ENCODE assay signal across 14 cellular contexts in genomic region chr12:55741978-55742377, GRCh38. TPM values are rescaled to one million over a fixed set of nuclear protein-coding genes. Genes with fewer than 3 reads are reported as not detected.
DNase-seq lines count a peak whose midpoint lies in the region; ATAC-seq, FAIRE-seq and TF ChIP-seq lines count a peak whose summit lies in the region.
"Had no signal": no experiment of that assay in that cellular context is flagged by ENCODE, and none has a peak within 500 bp of the region (broad histone marks: within the 10 kb centered on the region; RNA-seq: fewer than 3 reads in every experiment).

No MANE protein-coding gene starts in this region.

- no TSS peak for BruUV-seq in IMR-90 (replicated peaks; lab: Mats Ljungman, UMichigan)

- H3K79me2 ChIP-seq in H1 (ENCODE audit: control insufficient read depth in 1 of 2, insufficient read depth in 2 of 2, low read length in 2 of 2) = peaks cover 5 to 29% of the 10 kb centered on the region in 2 experiments; a peak in 3 of 4 replicates

- H3K23me2 ChIP-seq in H1 (ENCODE audit: low read depth, low read length) = peaks cover 32% of the 10 kb centered on the region

- FAIRE-seq in H1 (lab: Jason Lieb, UNC) = no peak
- FAIRE-seq: A549 had no signal

- no peak for TF ChIP-seq EP300 in H1 (IDR thresholded peaks at IDR 0.05; ENCODE audit: borderline replicate concordance in 1 of 2, low read depth in 2 of 2, low read length in 2 of 2)

- peak overlapping the region; percentile 93 for H3K4me3 Mint-ChIP-seq in neural crest cell

- in situ Hi-C loops in IMR-90 (cut with MboI; ENCODE audit: low sequenced_read_pairs) = no loop called here
- in situ Hi-C loops in G401 (cut with HindIII; ENCODE audit: low sequenced_read_pairs) = no loop called here

- H3K4me1 ChIP-seq in IMR-90 (ENCODE audit: control insufficient read depth, insufficient read depth, low read length) (peaks cover 21% of the 10 kb centered on the region), H1 (replicated peaks in 1 of 4; ENCODE audit: control insufficient read depth in 3 of 4, insufficient read depth in 4 of 4, low read length in 3 of 4) (peaks cover 3 to 36% (median 13%) of the 10 kb centered on the region in 4 experiments; a peak in 6 of 7 replicates)

- H3K4me2 ChIP-seq in IMR-90 (ENCODE audit: low read depth, low read length) = no peak overlapping the region; the same call in 1 of the 2 replicates
- peak overlapping the region; percentile 53 to 93 for H3K4me2 ChIP-seq in H1 (ENCODE audit: insufficient read depth in 1 of 2, low read depth in 2 of 2, low read length in 2 of 2)

- peaks cover 9% of the 10 kb centered on the region; the same call in 1 of the 2 replicates for H3K9me1 ChIP-seq in IMR-90 (ENCODE audit: insufficient read depth, low read length)

- H2AFZ ChIP-seq in IMR-90 (replicated peaks; ENCODE audit: low read length, poor library complexity) = peak overlapping the region; percentile 66
- H2AFZ ChIP-seq in H1 (ENCODE audit: low read length) = no peak overlapping the region

- H3K79me1 ChIP-seq in IMR-90 (ENCODE audit: low read depth in 1 of 2, low read length in 2 of 2) = peaks cover 2 to 30% of the 10 kb centered on the region in 2 experiments; a peak in 2 of 4 replicates
- H3K79me1 ChIP-seq in H1 (ENCODE audit: low read depth, low read length) = peaks cover 4% of the 10 kb centered on the region; the same call in 1 of the 2 replicates

- H3K9me3 ChIP-seq in IMR-90 (ENCODE audit: control insufficient read depth, insufficient read depth, low read length) (no peaks in the 10 kb centered on the region), H1 (ENCODE audit: insufficient read depth in 2 of 2, low read depth in 1 of 2, low read length in 1 of 2) (no peaks in the 10 kb centered on the region)
- H3K9me3 ChIP-seq: A549, neutrophil had no signal

- no peak overlapping the region for H2BK5ac ChIP-seq in IMR-90 (ENCODE audit: low read depth, low read length, poor library complexity, severe bottlenecking)
- peak overlapping the region; percentile 3; the same call in 1 of the 2 replicates for H2BK5ac ChIP-seq in H1 (ENCODE audit: low read depth, low read length)

- no peak overlapping the region for H2BK20ac ChIP-seq in IMR-90 (ENCODE audit: low read depth, low read length)
- peak overlapping the region; percentile 24; the same call in 1 of the 2 replicates for H2BK20ac ChIP-seq in H1 (ENCODE audit: low read length)

- no peaks in the 10 kb centered on the region for H3K36me3 Mint-ChIP-seq in neural crest cell (ENCODE audit: low read depth)

- WGBS in IMR-90 (ENCODE audit: extremely low coverage in 2 of 2, insufficient read length in 1 of 2), 2 experiments = 0% methylated on average over 1 of the region's 1 CpG; no CpG with 5 or more reads in 1 of the 2 experiments
- 85% methylated on average over 1 of the region's 1 CpG; no CpG with 5 or more reads in 1 of the 2 experiments for WGBS in H1 (ENCODE audit: extremely low coverage in 1 of 2, insufficient coverage in 1 of 2, insufficient read length in 1 of 2, insufficient replicate concordance in 2 of 2, low coverage in 1 of 2, low lambda C conversion rate in 2 of 2, missing lambda C conversion rate in 1 of 2), 2 experiments

- DNase-seq in NCI-H82 (lab: John Stamatoyannopoulos, UW) (peak; percentile 46), NCI-H82 treated with DMSO at 0.1 percent for 48 hours (lab: John Stamatoyannopoulos, UW; ENCODE audit: unreplicated experiment) (no peak), IMR-90 (no peak), H1 (ENCODE audit: low read depth in 1 of 2, low spot score in 2 of 2) (no peak), neural crest cell (ENCODE audit: low read depth, low spot score) (no peak), substantia nigra (lab: John Stamatoyannopoulos, UW) (no peak), inferior parietal cortex (ENCODE audit: extremely low spot score) (no peak), G401 (ENCODE audit: low spot score) (no peak)
- DNase-seq: foreskin keratinocyte, kidney glomerular epithelial cell, NCI-H1105 treated with DMSO at 0.1 percent for 48 hours had no signal

- dilution Hi-C loops in IMR-90 (cut with HindIII; ENCODE audit: low sequenced_read_pairs, unreplicated experiment) = no loop called here

- H3K18ac ChIP-seq in IMR-90 (ENCODE audit: low read depth, low read length) = no peak overlapping the region
- H3K18ac ChIP-seq in H1 (ENCODE audit: extremely low read depth, low read length) = peak overlapping the region; percentile 44; the same call in 1 of the 2 replicates

- H2BK12ac ChIP-seq in H1 (ENCODE audit: low read depth, low read length) = peak overlapping the region; percentile 91; the same call in 1 of the 2 replicates

- H3K27ac ChIP-seq in IMR-90 (ENCODE audit: insufficient read depth, low read length) = no peak overlapping the region
- H3K27ac ChIP-seq in H1 (ENCODE audit: low read depth, low read length) = no peak overlapping the region
- no peak overlapping the region for H3K27ac ChIP-seq in substantia nigra (ENCODE audit: low read depth, low read length, poor library complexity, severe bottlenecking)
- H3K27ac ChIP-seq: foreskin keratinocyte, neutrophil had no signal

- H2BK120ac ChIP-seq in IMR-90 (ENCODE audit: low read depth, low read length) = no peak overlapping the region
- H2BK120ac ChIP-seq in H1 (replicated peaks; ENCODE audit: low read depth, low read length) = no peak overlapping the region

- H3K27ac Mint-ChIP-seq in neural crest cell (ENCODE audit: unreplicated experiment) = peak overlapping the region; percentile 65

- no peaks in the 10 kb centered on the region for H3K9me3 Mint-ChIP-seq in neural crest cell

- TF ChIP-seq RAD21 in IMR-90 (IDR thresholded peaks at IDR 0.05; ENCODE audit: low read length) (no peak), H1 (IDR thresholded peaks at IDR 0.05 in 1 of 2, conservative IDR thresholded peaks at IDR 0.05 in 1 of 2; ENCODE audit: low read depth in 2 of 2, low read length in 2 of 2) (no peak)

- H3K23ac ChIP-seq in IMR-90 (ENCODE audit: low read depth, low read length) = 0 out of 2 replicates have a peak overlapping the region, but pooled peaks have one; percentile 67
- H3K23ac ChIP-seq in H1 (ENCODE audit: insufficient read length) = no peak overlapping the region

- H3K4me1 Mint-ChIP-seq in neural crest cell = peaks cover 59% of the 10 kb centered on the region

- no peak overlapping the region for H2BK15ac ChIP-seq in IMR-90 (ENCODE audit: low read depth, low read length)
- H2BK15ac ChIP-seq in H1 (ENCODE audit: low read length) = 0 out of 2 replicates have a peak overlapping the region, but pooled peaks have one; percentile 7

- H3K9ac ChIP-seq in IMR-90 (ENCODE audit: low read depth, low read length) (no peak overlapping the region), H1 (replicated peaks in 1 of 4; ENCODE audit: extremely low read depth in 1 of 4, low read depth in 3 of 4, low read length in 3 of 4) (no peak overlapping the region)

- H2AK5ac ChIP-seq in IMR-90 (ENCODE audit: low read depth, low read length) (peak overlapping the region; percentile 63; the same call in 1 of the 2 replicates), H1 (ENCODE audit: low read depth, low read length) (no peak overlapping the region)

- H4K20me1 ChIP-seq in IMR-90 (ENCODE audit: insufficient read depth, low read length) (peaks cover 7% of the 10 kb centered on the region), H1 (replicated peaks in 1 of 2; ENCODE audit: control insufficient read depth in 1 of 2, insufficient read depth in 2 of 2, low read length in 2 of 2) (peaks cover 0 to 1% of the 10 kb centered on the region in 2 experiments)

- H3K27me3 Mint-ChIP-seq in neural crest cell (ENCODE audit: low read depth) = no peaks in the 10 kb centered on the region

- H3K14ac ChIP-seq in IMR-90 (replicated peaks; ENCODE audit: low read depth, low read length) = no peak overlapping the region; the same call in 1 of the 2 replicates
- H3K14ac ChIP-seq in H1 (ENCODE audit: insufficient read length) = no peak overlapping the region

- H4K91ac ChIP-seq in IMR-90 (ENCODE audit: insufficient read depth, low read depth, low read length) (peak overlapping the region; percentile 10; the same call in 1 of the 2 replicates), H1 (replicated peaks; ENCODE audit: insufficient read length, low read length) (no peak overlapping the region)

- H3K27me3 ChIP-seq in IMR-90 (ENCODE audit: control insufficient read depth, insufficient read depth, low read length) (no peaks in the 10 kb centered on the region), H1 (replicated peaks in 1 of 4; ENCODE audit: control insufficient read depth in 3 of 4, extremely low read depth in 1 of 4, insufficient read depth in 3 of 4, low read length in 3 of 4) (no peaks in the 10 kb centered on the region)
- H3K27me3 ChIP-seq: dorsolateral prefrontal cortex had no signal

- intact Hi-C loops in IMR-90 (cut with micrococcal nuclease) = loop anchor here (5.0 kb wide), 2 partner anchors 75 to 190 kb away; partner anchors contain the start of genes DGKA, ORMDL2 and SARNP

- peak overlapping the region; percentile 87 for H2AK9ac ChIP-seq in IMR-90 (replicated peaks; ENCODE audit: low read depth, low read length, poor library complexity)

- H3K56ac ChIP-seq in IMR-90 (ENCODE audit: extremely low read depth, insufficient read depth, low read length) (no peak overlapping the region), H1 (replicated peaks; ENCODE audit: insufficient read length, low read depth, low read length) (no peak overlapping the region)

- H3K4me3 ChIP-seq in IMR-90 (ENCODE audit: insufficient read depth, low read depth, low read length) (no peak overlapping the region), H1 (ENCODE audit: extremely low read depth in 1 of 4, insufficient read depth in 2 of 4, low read depth in 3 of 4, low read length in 4 of 4) (peak overlapping the region in 2 of 4 experiments; percentile 34 to 87; a peak in 4 of 8 replicates)

- TF ChIP-seq CTCF in IMR-90 (conservative IDR thresholded peaks at IDR 0.05; ENCODE audit: low read depth, low read length) = no peak
- no peak for TF ChIP-seq CTCF in H1 (IDR thresholded peaks at IDR 0.05; ENCODE audit: control extremely low read depth in 1 of 3, insufficient read depth in 1 of 3, low read depth in 1 of 3, low read length in 3 of 3)
- TF ChIP-seq CTCF in neural crest cell (conservative IDR thresholded peaks at IDR 0.05) = no peak

- no peak overlapping the region for H4K5ac ChIP-seq in IMR-90 (ENCODE audit: low read depth, low read length)
- no peak overlapping the region for H4K5ac ChIP-seq in H1 (ENCODE audit: insufficient read length, low read depth, low read length)

- H3K36me3 ChIP-seq in IMR-90 (ENCODE audit: control insufficient read depth, insufficient read depth, low read length) (no peaks in the 10 kb centered on the region), H1 (ENCODE audit: control insufficient read depth in 2 of 4, insufficient read depth in 4 of 4, low read length in 3 of 4) (no peaks in the 10 kb centered on the region)
- H3K36me3 ChIP-seq: neutrophil had no signal

- CTCF ChIA-PET in IMR-90 (lab: Yijun Ruan, JAX) = no interaction called here
- CTCF ChIA-PET in H1 (lab: Charles Lee; ENCODE audit: partially characterized antibody) = interaction anchor here (0.6 to 11.1 kb wide), 10 partner anchors 11 to 447 kb away, joined by 3 to 224 read pairs (median 5); partner anchors contain the start of genes ORMDL2, SARNP and SMARCC2

- no peak for ATAC-seq in IMR-90 (ENCODE audit: low read depth)
- ATAC-seq: foreskin keratinocyte had no signal

- H3K4ac ChIP-seq in IMR-90 (ENCODE audit: low read depth, low read length) = peak overlapping the region; percentile 51
- H3K4ac ChIP-seq in H1 (replicated peaks; ENCODE audit: insufficient read length, low read depth, low read length) = no peak overlapping the region

- H4K8ac ChIP-seq in IMR-90 (ENCODE audit: low read depth in 2 of 2, low read length in 2 of 2) (no peak overlapping the region; a peak in 2 of 4 replicates), H1 (ENCODE audit: extremely low read depth, insufficient read depth, low read length) (no peak overlapping the region)

- POLR2A ChIA-PET in IMR-90 (lab: Charles Lee; ENCODE audit: unreplicated experiment) (no interaction called here), H1 (lab: Charles Lee; ENCODE audit: partially characterized antibody) (interaction anchor here (0.6 to 34.1 kb wide), 13 partner anchors 11 to 362 kb away, joined by 3 to 809 read pairs (median 5); partner anchors contain the start of genes CD63, DNAJC14, PYM1 and SUOX)

- TF ChIP-seq POLR2A in IMR-90 (IDR thresholded peaks at IDR 0.05; ENCODE audit: low read depth, low read length) (no peak), H1 (IDR thresholded peaks at IDR 0.05; ENCODE audit: control extremely low read depth in 1 of 2, low read depth in 2 of 2, low read length in 2 of 2) (no peak)

RNA-seq across cellular contexts. Expression of gene GDF11, which starts 0.9 kb away (rescaled TPM):
- total RNA-seq in IMR-90 (2012; rRNA removed) (2.2 and 2.7 TPM in 2 replicates), neural crest cell (66.6 and 67.0 TPM in 2 replicates)
- polyA plus RNA-seq in IMR-90 (2012; rRNA removed) (12.9 and 13.6 TPM in 2 replicates), H1 (2011; rRNA removed) (12.1 and 17.6 TPM in 2 replicates)
- 5.7 and 15.7 TPM in 2 replicates for polyA plus RNA-seq in IMR-90 (2012; cell fraction: cytosol; rRNA removed)
- 5.5 and 10.6 TPM in 2 replicates for polyA plus RNA-seq in IMR-90 (2012; cell fraction: nucleus; rRNA removed; ENCODE audit: low replicate concordance)
- 15.1 and 18.2 TPM in 2 replicates for total RNA-seq in H1 (2021; fragmentation: NEBNext Ultra II Directional; extraction: Animal tissue kit (Norgen Biotek cat#: 25700))
- 12.0 TPM for polyA plus RNA-seq in H1 (2011; cell fraction: cytosol; rRNA removed)
- 42.6 TPM for polyA plus RNA-seq in H1 (2011; cell fraction: nucleus; rRNA removed)
- polyA plus RNA-seq in H1 (2012, experiment 1 of 2) = 10.2 to 20.2 TPM (median 16.6 TPM) in 4 replicates
- 7.3 TPM for polyA plus RNA-seq in H1 (2012, experiment 2 of 2)
- 8.2 TPM for polyA plus RNA-seq in H1 (2013, experiment 1 of 2)
- 8.0 TPM for polyA plus RNA-seq in H1 (2013, experiment 2 of 2)
- 12.7 and 17.0 TPM in 2 replicates for polyA minus RNA-seq in H1 (2011; rRNA and poly(A)+ RNA removed)
- 10.0 TPM for polyA minus RNA-seq in H1 (2011; cell fraction: cytosol; rRNA and poly(A)+ RNA removed)
- polyA minus RNA-seq in H1 (2011; cell fraction: nucleus; rRNA and poly(A)+ RNA removed) = 26.5 TPM
- total RNA-seq in G401 (2014; rRNA removed; shearing (Covaris generic)) = 16.2 and 29.2 TPM in 2 replicates

RNA-seq across cellular contexts. Expression of gene CD63, which starts 13.2 kb away (rescaled TPM):
- 995 and 1,796 TPM in 2 replicates for total RNA-seq in IMR-90 (2012; rRNA removed)
- polyA plus RNA-seq in IMR-90 (2012; rRNA removed) = 1,398 and 1,518 TPM in 2 replicates
- 856 and 974 TPM in 2 replicates for polyA plus RNA-seq in IMR-90 (2012; cell fraction: cytosol; rRNA removed)
- polyA plus RNA-seq in IMR-90 (2012; cell fraction: nucleus; rRNA removed; ENCODE audit: low replicate concordance) = 173 and 576 TPM in 2 replicates
- 440 and 460 TPM in 2 replicates for total RNA-seq in H1 (2021; fragmentation: NEBNext Ultra II Directional; extraction: Animal tissue kit (Norgen Biotek cat#: 25700))
- 525 and 526 TPM in 2 replicates for polyA plus RNA-seq in H1 (2011; rRNA removed)
- 544 TPM for polyA plus RNA-seq in H1 (2011; cell fraction: cytosol; rRNA removed)
- polyA plus RNA-seq in H1 (2011; cell fraction: nucleus; rRNA removed) = 196 TPM
- polyA plus RNA-seq in H1 (2012, experiment 1 of 2) = 431 to 625 TPM (median 595 TPM) in 4 replicates
- 1,065 TPM for polyA plus RNA-seq in H1 (2012, experiment 2 of 2)
- polyA plus RNA-seq in H1 (2013, experiment 1 of 2) = 1,099 TPM
- polyA plus RNA-seq in H1 (2013, experiment 2 of 2) = 1,353 TPM
- polyA minus RNA-seq in H1 (2011; rRNA and poly(A)+ RNA removed) = 146 and 194 TPM in 2 replicates
- 119 TPM for polyA minus RNA-seq in H1 (2011; cell fraction: cytosol; rRNA and poly(A)+ RNA removed)
- polyA minus RNA-seq in H1 (2011; cell fraction: nucleus; rRNA and poly(A)+ RNA removed) = 71.1 TPM
- total RNA-seq in neural crest cell = 535 and 560 TPM in 2 replicates
- total RNA-seq in G401 (2014; rRNA removed; shearing (Covaris generic)) = 897 and 1,131 TPM in 2 replicates

RNA-seq across cellular contexts. Expression of gene RDH5, which starts 21.8 kb away (rescaled TPM):
- total RNA-seq in IMR-90 (2012; rRNA removed) = 7.3 and 8.9 TPM in 2 replicates
- 18.8 and 21.0 TPM in 2 replicates for polyA plus RNA-seq in IMR-90 (2012; rRNA removed)
- polyA plus RNA-seq in IMR-90 (2012; cell fraction: cytosol; rRNA removed) = 16.9 and 19.9 TPM in 2 replicates
- 85.3 and 102 TPM in 2 replicates for polyA plus RNA-seq in IMR-90 (2012; cell fraction: nucleus; rRNA removed; ENCODE audit: low replicate concordance)
- total RNA-seq in H1 (2021; fragmentation: NEBNext Ultra II Directional; extraction: Animal tissue kit (Norgen Biotek cat#: 25700)) = 4.2 and 4.5 TPM in 2 replicates
- 6.0 and 7.1 TPM in 2 replicates for polyA plus RNA-seq in H1 (2011; rRNA removed)
- polyA plus RNA-seq in H1 (2011; cell fraction: cytosol; rRNA removed) = 8.7 TPM
- 14.0 TPM for polyA plus RNA-seq in H1 (2011; cell fraction: nucleus; rRNA removed)
- 5.4 to 9.4 TPM (median 6.1 TPM) in 4 replicates for polyA plus RNA-seq in H1 (2012, experiment 1 of 2)
- polyA plus RNA-seq in H1 (2012, experiment 2 of 2) = 2.8 TPM
- 5.6 TPM for polyA plus RNA-seq in H1 (2013, experiment 1 of 2)
- polyA plus RNA-seq in H1 (2013, experiment 2 of 2) = 4.7 TPM
- 6.7 and 7.3 TPM in 2 replicates for polyA minus RNA-seq in H1 (2011; rRNA and poly(A)+ RNA removed)
- 3.8 TPM for polyA minus RNA-seq in H1 (2011; cell fraction: cytosol; rRNA and poly(A)+ RNA removed)
- polyA minus RNA-seq in H1 (2011; cell fraction: nucleus; rRNA and poly(A)+ RNA removed) = 14.1 TPM
- total RNA-seq in neural crest cell = 10.4 and 14.2 TPM in 2 replicates
- 2.5 and 4.3 TPM in 2 replicates for total RNA-seq in G401 (2014; rRNA removed; shearing (Covaris generic))

RNA-seq across cellular contexts. Expression of gene BLOC1S1, which starts 26.1 kb away (rescaled TPM):
- total RNA-seq in IMR-90 (2012; rRNA removed) (128 and 158 TPM in 2 replicates), neural crest cell (105 and 111 TPM in 2 replicates)
- polyA plus RNA-seq in IMR-90 (2012; rRNA removed) (280 and 285 TPM in 2 replicates), H1 (2011; rRNA removed) (149 and 185 TPM in 2 replicates)
- polyA plus RNA-seq in IMR-90 (2012; cell fraction: cytosol; rRNA removed) = 332 and 427 TPM in 2 replicates
- polyA plus RNA-seq in IMR-90 (2012; cell fraction: nucleus; rRNA removed; ENCODE audit: low replicate concordance) = 75.9 and 113 TPM in 2 replicates
- total RNA-seq in H1 (2021; fragmentation: NEBNext Ultra II Directional; extraction: Animal tissue kit (Norgen Biotek cat#: 25700)) = 84.3 and 91.1 TPM in 2 replicates
- polyA plus RNA-seq in H1 (2011; cell fraction: cytosol; rRNA removed) = 215 TPM
- 132 TPM for polyA plus RNA-seq in H1 (2011; cell fraction: nucleus; rRNA removed)
- polyA plus RNA-seq in H1 (2012, experiment 1 of 2) = 124 to 187 TPM (median 163 TPM) in 4 replicates
- 152 TPM for polyA plus RNA-seq in H1 (2012, experiment 2 of 2)
- polyA plus RNA-seq in H1 (2013, experiment 1 of 2) = 87.5 TPM
- polyA plus RNA-seq in H1 (2013, experiment 2 of 2) = 85.4 TPM
- 41.3 and 44.1 TPM in 2 replicates for polyA minus RNA-seq in H1 (2011; rRNA and poly(A)+ RNA removed)
- 24.3 TPM for polyA minus RNA-seq in H1 (2011; cell fraction: cytosol; rRNA and poly(A)+ RNA removed)
- 27.7 TPM for polyA minus RNA-seq in H1 (2011; cell fraction: nucleus; rRNA and poly(A)+ RNA removed)
- total RNA-seq in G401 (2014; rRNA removed; shearing (Covaris generic)) = 60.2 and 73.7 TPM in 2 replicates

RNA-seq across cellular contexts. Expression of gene ITGA7, which starts 34.3 kb away (rescaled TPM):
- total RNA-seq in IMR-90 (2012; rRNA removed) (3.9 and 4.4 TPM in 2 replicates), neural crest cell (57.9 and 63.7 TPM in 2 replicates)
- polyA plus RNA-seq in IMR-90 (2012; rRNA removed) (13.9 and 15.7 TPM in 2 replicates), H1 (2011; rRNA removed) (57.6 and 81.5 TPM in 2 replicates)
- polyA plus RNA-seq in IMR-90 (2012; cell fraction: cytosol; rRNA removed) = 12.1 and 23.0 TPM in 2 replicates
- 89.0 and 117 TPM in 2 replicates for polyA plus RNA-seq in IMR-90 (2012; cell fraction: nucleus; rRNA removed; ENCODE audit: low replicate concordance)
- 76.4 and 86.1 TPM in 2 replicates for total RNA-seq in H1 (2021; fragmentation: NEBNext Ultra II Directional; extraction: Animal tissue kit (Norgen Biotek cat#: 25700))
- polyA plus RNA-seq in H1 (2011; cell fraction: cytosol; rRNA removed) = 83.6 TPM
- polyA plus RNA-seq in H1 (2011; cell fraction: nucleus; rRNA removed) = 576 TPM
- 88.5 to 116 TPM (median 98.2 TPM) in 4 replicates for polyA plus RNA-seq in H1 (2012, experiment 1 of 2)
- polyA plus RNA-seq in H1 (2012, experiment 2 of 2) = 49.5 TPM
- polyA plus RNA-seq in H1 (2013, experiment 1 of 2) = 53.7 TPM
- 44.3 TPM for polyA plus RNA-seq in H1 (2013, experiment 2 of 2)
- polyA minus RNA-seq in H1 (2011; rRNA and poly(A)+ RNA removed) = 39.1 and 41.6 TPM in 2 replicates
- polyA minus RNA-seq in H1 (2011; cell fraction: cytosol; rRNA and poly(A)+ RNA removed) = 30.8 TPM
- polyA minus RNA-seq in H1 (2011; cell fraction: nucleus; rRNA and poly(A)+ RNA removed) = 103 TPM
- total RNA-seq in G401 (2014; rRNA removed; shearing (Covaris generic)) = 0.58 and 3.0 TPM in 2 replicates
